In genomic region chr16:67837190-67837589, GRCh38 we compare ENCODE assay signal across 1 cellular context.
TF ChIP-seq lines count a peak whose summit lies in the region.
"Not testable (repeated sequence)": the region's sequence is repeated elsewhere in the genome, so short reads cannot be mapped to it uniquely, and the experiment has no call there.

No MANE protein-coding gene starts in this region.

TF ChIP-seq in HepG2, 621 proteins besides CTCF, POLR2A, EP300 and RAD21:
- TF ChIP-seq JUND (CRISPR knock-in tag; IDR thresholded peaks at IDR 0.05) (0 out of 2 replicates have a peak, but pooled peaks have one; percentile 23), RCOR2 (CRISPR knock-in tag; IDR thresholded peaks at IDR 0.05) (peak; percentile 33; the same call in 1 of the 2 replicates), NR2F6 (IDR thresholded peaks at IDR 0.05) (peak; percentile 9; the same call in 1 of the 2 replicates), LCORL (CRISPR knock-in tag; IDR thresholded peaks at IDR 0.05) (peak; percentile 42; the same call in 1 of the 2 replicates), THAP11 (CRISPR knock-in tag; IDR thresholded peaks at IDR 0.05) (peak; percentile 43; the same call in 1 of the 2 replicates), WIZ (CRISPR knock-in tag; IDR thresholded peaks at IDR 0.05) (0 out of 2 replicates have a peak, but pooled peaks have one; percentile 43), ZMYM2 (CRISPR knock-in tag; IDR thresholded peaks at IDR 0.05) (peak; percentile 88), ZNF629 (CRISPR knock-in tag; conservative IDR thresholded peaks at IDR 0.05) (0 out of 2 replicates have a peak, but pooled peaks have one; percentile 15), NCOA2 (CRISPR knock-in tag; IDR thresholded peaks at IDR 0.05) (peak; percentile 11; the same call in 1 of the 2 replicates), SALL1 (CRISPR knock-in tag; IDR thresholded peaks at IDR 0.05) (peak; percentile 68), HDAC2 (CRISPR knock-in tag; IDR thresholded peaks at IDR 0.05) (0 out of 2 replicates have a peak, but pooled peaks have one; percentile 14), FOSL1 (CRISPR knock-in tag; IDR thresholded peaks at IDR 0.05; ENCODE audit: borderline replicate concordance) (0 out of 2 replicates have a peak, but pooled peaks have one; percentile 23), HOXA3 (CRISPR knock-in tag; IDR thresholded peaks at IDR 0.05) (0 out of 2 replicates have a peak, but pooled peaks have one; percentile 29), GATAD2A (CRISPR knock-in tag; IDR thresholded peaks at IDR 0.05) (peak; percentile 35; the same call in 1 of the 2 replicates), RARA (CRISPR knock-in tag; IDR thresholded peaks at IDR 0.05) (peak; percentile 17; the same call in 1 of the 2 replicates), ZNF263 (CRISPR knock-in tag; IDR thresholded peaks at IDR 0.05) (0 out of 2 replicates have a peak, but pooled peaks have one; percentile 27), TBX2 (CRISPR knock-in tag; IDR thresholded peaks at IDR 0.05; ENCODE audit: borderline replicate concordance) (0 out of 2 replicates have a peak, but pooled peaks have one; percentile 26), TFDP1 (CRISPR knock-in tag; IDR thresholded peaks at IDR 0.05; ENCODE audit: borderline replicate concordance) (0 out of 2 replicates have a peak, but pooled peaks have one; percentile 7), TBX3 (IDR thresholded peaks at IDR 0.05; ENCODE audit: borderline replicate concordance) (peak; percentile 57; the same call in 1 of the 2 replicates), PITX1 (CRISPR knock-in tag; IDR thresholded peaks at IDR 0.05) (peak; percentile 67), MIXL1 (CRISPR knock-in tag; IDR thresholded peaks at IDR 0.05) (0 out of 2 replicates have a peak, but pooled peaks have one; percentile 23), SAP130 (CRISPR knock-in tag; IDR thresholded peaks at IDR 0.05; ENCODE audit: low read depth) (0 out of 2 replicates have a peak, but pooled peaks have one; percentile 14), HDAC1 (CRISPR knock-in tag; IDR thresholded peaks at IDR 0.05) (peak; percentile 21; the same call in 1 of the 2 replicates), MEF2D (CRISPR knock-in tag; IDR thresholded peaks at IDR 0.05) (0 out of 2 replicates have a peak, but pooled peaks have one; percentile 27), ZMYM3 (CRISPR knock-in tag; IDR thresholded peaks at IDR 0.05) (peak; percentile 88), CREB1 (IDR thresholded peaks at IDR 0.05) (0 out of 2 replicates have a peak, but pooled peaks have one; percentile 12), MED1 (CRISPR knock-in tag; IDR thresholded peaks at IDR 0.05) (0 out of 2 replicates have a peak, but pooled peaks have one; percentile 21), ATF3 (CRISPR knock-in tag; IDR thresholded peaks at IDR 0.05) (peak; percentile 47; the same call in 1 of the 2 replicates), FOSL2 (CRISPR knock-in tag; IDR thresholded peaks at IDR 0.05) (peak; percentile 89), ZNF460 (CRISPR knock-in tag; IDR thresholded peaks at IDR 0.05; ENCODE audit: borderline replicate concordance) (peak; percentile 48; the same call in 1 of the 2 replicates), HNF4A (CRISPR knock-in tag; IDR thresholded peaks at IDR 0.05) (peak; percentile 65), ZNF572 (CRISPR knock-in tag; IDR thresholded peaks at IDR 0.05) (0 out of 2 replicates have a peak, but pooled peaks have one; percentile 19)
- TF ChIP-seq NR2F6 (CRISPR knock-in tag; IDR thresholded peaks at IDR 0.05); LCORL (IDR thresholded peaks at IDR 0.05); CREB1 (CRISPR knock-in tag; IDR thresholded peaks at IDR 0.05): not testable (repeated sequence)
- TF ChIP-seq, protein P1, sequence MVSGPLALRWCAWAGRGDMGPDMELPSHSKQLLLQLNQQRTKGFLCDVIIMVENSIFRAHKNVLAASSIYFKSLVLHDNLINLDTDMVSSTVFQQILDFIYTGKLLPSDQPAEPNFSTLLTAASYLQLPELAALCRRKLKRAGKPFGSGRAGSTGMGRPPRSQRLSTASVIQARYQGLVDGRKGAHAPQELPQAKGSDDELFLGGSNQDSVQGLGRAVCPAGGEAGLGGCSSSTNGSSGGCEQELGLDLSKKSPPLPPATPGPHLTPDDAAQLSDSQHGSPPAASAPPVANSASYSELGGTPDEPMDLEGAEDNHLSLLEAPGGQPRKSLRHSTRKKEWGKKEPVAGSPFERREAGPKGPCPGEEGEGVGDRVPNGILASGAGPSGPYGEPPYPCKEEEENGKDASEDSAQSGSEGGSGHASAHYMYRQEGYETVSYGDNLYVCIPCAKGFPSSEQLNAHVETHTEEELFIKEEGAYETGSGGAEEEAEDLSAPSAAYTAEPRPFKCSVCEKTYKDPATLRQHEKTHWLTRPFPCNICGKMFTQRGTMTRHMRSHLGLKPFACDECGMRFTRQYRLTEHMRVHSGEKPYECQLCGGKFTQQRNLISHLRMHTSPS (CRISPR knock-in tag; IDR thresholded peaks at IDR 0.05; ENCODE audit: low read depth): 0 out of 2 replicates have a peak, but pooled peaks have one; percentile 23
- TF ChIP-seq, protein P2, sequence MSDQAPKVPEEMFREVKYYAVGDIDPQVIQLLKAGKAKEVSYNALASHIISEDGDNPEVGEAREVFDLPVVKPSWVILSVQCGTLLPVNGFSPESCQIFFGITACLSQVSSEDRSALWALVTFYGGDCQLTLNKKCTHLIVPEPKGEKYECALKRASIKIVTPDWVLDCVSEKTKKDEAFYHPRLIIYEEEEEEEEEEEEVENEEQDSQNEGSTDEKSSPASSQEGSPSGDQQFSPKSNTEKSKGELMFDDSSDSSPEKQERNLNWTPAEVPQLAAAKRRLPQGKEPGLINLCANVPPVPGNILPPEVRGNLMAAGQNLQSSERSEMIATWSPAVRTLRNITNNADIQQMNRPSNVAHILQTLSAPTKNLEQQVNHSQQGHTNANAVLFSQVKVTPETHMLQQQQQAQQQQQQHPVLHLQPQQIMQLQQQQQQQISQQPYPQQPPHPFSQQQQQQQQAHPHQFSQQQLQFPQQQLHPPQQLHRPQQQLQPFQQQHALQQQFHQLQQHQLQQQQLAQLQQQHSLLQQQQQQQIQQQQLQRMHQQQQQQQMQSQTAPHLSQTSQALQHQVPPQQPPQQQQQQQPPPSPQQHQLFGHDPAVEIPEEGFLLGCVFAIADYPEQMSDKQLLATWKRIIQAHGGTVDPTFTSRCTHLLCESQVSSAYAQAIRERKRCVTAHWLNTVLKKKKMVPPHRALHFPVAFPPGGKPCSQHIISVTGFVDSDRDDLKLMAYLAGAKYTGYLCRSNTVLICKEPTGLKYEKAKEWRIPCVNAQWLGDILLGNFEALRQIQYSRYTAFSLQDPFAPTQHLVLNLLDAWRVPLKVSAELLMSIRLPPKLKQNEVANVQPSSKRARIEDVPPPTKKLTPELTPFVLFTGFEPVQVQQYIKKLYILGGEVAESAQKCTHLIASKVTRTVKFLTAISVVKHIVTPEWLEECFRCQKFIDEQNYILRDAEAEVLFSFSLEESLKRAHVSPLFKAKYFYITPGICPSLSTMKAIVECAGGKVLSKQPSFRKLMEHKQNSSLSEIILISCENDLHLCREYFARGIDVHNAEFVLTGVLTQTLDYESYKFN (CRISPR knock-in tag; conservative IDR thresholded peaks at IDR 0.05): peak; percentile 46
